31 cellular contexts compared by ENCODE assay signal in genomic region chr13:112105244-112105681, GRCh38. TPM values are rescaled to one million over a fixed set of nuclear protein-coding genes. Genes with fewer than 3 reads are reported as not detected.
DNase-seq lines count a peak whose midpoint lies in the region; ATAC-seq and TF ChIP-seq lines count a peak whose summit lies in the region.
"Had no signal": no experiment of that assay in that cellular context is flagged by ENCODE, and none has a peak within 500 bp of the region (broad histone marks: within the 10 kb centered on the region; RNA-seq: fewer than 3 reads in every experiment).

No MANE protein-coding gene starts in this region.

- H3K9me3 ChIP-seq in BLaER1, result peaks cover 43% of the 10 kb centered on the region
- H3K9me3 ChIP-seq in iPS-18a (ENCODE audit: control insufficient read depth, low read depth, low read length), result no peaks in the 10 kb centered on the region
- H3K9me3 ChIP-seq in neuronal stem cell (replicated peaks in 1 of 2; ENCODE audit: control insufficient read depth in 2 of 2, insufficient read depth in 1 of 2, low read depth in 1 of 2, low read length in 2 of 2), result no peaks in the 10 kb centered on the region
- H3K9me3 ChIP-seq in ascending aorta, result no peaks in the 10 kb centered on the region
- H3K9me3 ChIP-seq: lower lobe of right lung, upper lobe of right lung had no signal

- peak overlapping the region; percentile 100 for H2BK120ac ChIP-seq in neuronal stem cell (ENCODE audit: low read depth, low read length)

- no peak for DNase-seq in activated T-helper 2 cell treated with anti-CD3 and anti-CD28 coated beads, Interferon-gamma antibody, Interleukin-2, Interleukin-4, amounts not matched to agents 10 μg/mL and 5 μg/mL and 100 μg/mL, durations not matched to agents 14 hours and 24 hours and 36 hours (ENCODE audit: low spot score)
- DNase-seq in neuronal stem cell (ENCODE audit: low spot score) (peak; percentile 47), ascending aorta (ENCODE audit: low spot score in 2 of 2) (no peak), activated T-cell treated with anti-CD3 and anti-CD28 coated beads for 4 hours (no peak)
- DNase-seq: activated CD4-positive, alpha-beta T cell treated with anti-CD3 and anti-CD28 coated beads for 48 hours; activated effector memory CD4-positive, alpha-beta T cell treated with anti-CD3 and anti-CD28 coated beads, Interleukin-2, amount 50 U/mL, for 16 hours; DND-41; effector memory CD4-positive, alpha-beta T cell; erythroblast; lower lobe of right lung; midbrain; naive thymus-derived CD4-positive, alpha-beta T cell; NCI-H1048; NCI-H1694 treated with DMSO at 0.1 percent for 48 hours; NCI-H446; NCI-H748 treated with DMSO at 0.1 percent for 48 hours; SIG-M5; stimulated activated naive CD4-positive, alpha-beta T cell; SW 1271; upper lobe of right lung had no signal

- no peak for ATAC-seq in HG03565 (IDR thresholded peaks at IDR 0.05; ENCODE audit: unreplicated experiment)
- no peak for ATAC-seq in HG02588 (IDR thresholded peaks at IDR 0.05; ENCODE audit: unreplicated experiment)
- ATAC-seq: K562; naive thymus-derived CD4-positive, alpha-beta T cell had no signal

- H2BK15ac ChIP-seq in neuronal stem cell (ENCODE audit: low read length), result peak overlapping the region; percentile 80

- H3K18ac ChIP-seq in neuronal stem cell (ENCODE audit: low read length), result peak overlapping the region; percentile 100

- no peak overlapping the region for H3K23ac ChIP-seq in neuronal stem cell (ENCODE audit: low read depth, low read length, poor library complexity)

- H3K79me1 ChIP-seq in neuronal stem cell (ENCODE audit: low read depth, low read length), result no peaks in the 10 kb centered on the region

- peak overlapping the region; percentile 92 for H2BK12ac ChIP-seq in neuronal stem cell (ENCODE audit: low read length)

- H3K36me3 ChIP-seq in BLaER1 (no peaks in the 10 kb centered on the region), iPS-18a (ENCODE audit: control insufficient read depth, low read depth, low read length) (no peaks in the 10 kb centered on the region), neuronal stem cell (replicated peaks in 1 of 2; ENCODE audit: control insufficient read depth in 2 of 2, insufficient read depth in 2 of 2, low read length in 2 of 2) (peaks cover 0 to 20% of the 10 kb centered on the region in 2 donors), ascending aorta (no peaks in the 10 kb centered on the region)
- H3K36me3 ChIP-seq: lower lobe of right lung, upper lobe of right lung had no signal

- H3K27me3 Mint-ChIP-seq in activated T-helper 2 cell treated with anti-CD3 and anti-CD28 coated beads, Interferon-gamma antibody, Interleukin-2, Interleukin-4, amounts not matched to agents 10 μg/mL and 5 μg/mL and 100 μg/mL, durations not matched to agents 14 hours and 24 hours and 36 hours (ENCODE audit: low read depth), result peaks cover 53% of the 10 kb centered on the region

- H2AK5ac ChIP-seq in neuronal stem cell (ENCODE audit: low read depth, low read length), result peak overlapping the region; percentile 100

- H3K27ac Mint-ChIP-seq in activated T-helper 2 cell treated with anti-CD3 and anti-CD28 coated beads, Interferon-gamma antibody, Interleukin-2, Interleukin-4, amounts not matched to agents 10 μg/mL and 5 μg/mL and 100 μg/mL, durations not matched to agents 14 hours and 24 hours and 36 hours, result peak overlapping the region; percentile 33
- H3K27ac Mint-ChIP-seq: activated naive CD8-positive, alpha-beta T cell had no signal

- H2AFZ ChIP-seq in neuronal stem cell (ENCODE audit: low read length), result no peak overlapping the region
- H2AFZ ChIP-seq: parathyroid adenoma had no signal

- H3K4me1 Mint-ChIP-seq in activated T-helper 2 cell treated with anti-CD3 and anti-CD28 coated beads, Interferon-gamma antibody, Interleukin-2, Interleukin-4, amounts not matched to agents 10 μg/mL and 5 μg/mL and 100 μg/mL, durations not matched to agents 14 hours and 24 hours and 36 hours (ENCODE audit: low read depth), result no peaks in the 10 kb centered on the region

- no peaks in the 10 kb centered on the region for H3K4me1 ChIP-seq in BLaER1
- peaks cover 36% of the 10 kb centered on the region for H3K4me1 ChIP-seq in iPS-18a (ENCODE audit: control insufficient read depth, low read depth, low read length)
- peaks cover 35 to 51% of the 10 kb centered on the region in 2 donors for H3K4me1 ChIP-seq in neuronal stem cell (ENCODE audit: control insufficient read depth in 2 of 2, insufficient read depth in 1 of 2, low read depth in 1 of 2, low read length in 2 of 2)
- H3K4me1 ChIP-seq in ascending aorta, result no peaks in the 10 kb centered on the region
- H3K4me1 ChIP-seq: lower lobe of right lung, parathyroid adenoma had no signal

- no peaks in the 10 kb centered on the region for H4K20me1 ChIP-seq in BLaER1

- H3K27me3 ChIP-seq in BLaER1, result peaks cover 84% of the 10 kb centered on the region
- peaks cover 92% of the 10 kb centered on the region for H3K27me3 ChIP-seq in iPS-18a (ENCODE audit: control insufficient read depth, insufficient read depth, low read length)
- H3K27me3 ChIP-seq in neuronal stem cell (ENCODE audit: control insufficient read depth in 3 of 3, insufficient read depth in 3 of 3, low read depth in 1 of 3, low read length in 3 of 3), result no peaks in the 10 kb centered on the region
- no peaks in the 10 kb centered on the region for H3K27me3 ChIP-seq in ascending aorta

- peak overlapping the region; percentile 100 for H4K91ac ChIP-seq in neuronal stem cell (ENCODE audit: low read depth, low read length, poor library complexity)

- H3K9me3 Mint-ChIP-seq in activated T-helper 2 cell treated with anti-CD3 and anti-CD28 coated beads, Interferon-gamma antibody, Interleukin-2, Interleukin-4, amounts not matched to agents 10 μg/mL and 5 μg/mL and 100 μg/mL, durations not matched to agents 14 hours and 24 hours and 36 hours, result no peaks in the 10 kb centered on the region

- intact Hi-C loops in activated T-helper 2 cell treated with anti-CD3 and anti-CD28 coated beads, Interferon-gamma antibody, Interleukin-2, Interleukin-4, amounts not matched to agents 10 μg/mL and 5 μg/mL and 100 μg/mL, durations not matched to agents 14 hours and 24 hours and 36 hours (cut with micrococcal nuclease), result loop anchor here (5.0 kb wide), 1 partner anchor 48 kb away; no protein-coding TSS in a partner anchor
- intact Hi-C loops in ascending aorta (cut with DNase I), result no loop called here

- peak overlapping the region; percentile 100 for H2BK5ac ChIP-seq in neuronal stem cell (ENCODE audit: low read length)

- no peaks in the 10 kb centered on the region for H3K36me3 Mint-ChIP-seq in activated T-helper 2 cell treated with anti-CD3 and anti-CD28 coated beads, Interferon-gamma antibody, Interleukin-2, Interleukin-4, amounts not matched to agents 10 μg/mL and 5 μg/mL and 100 μg/mL, durations not matched to agents 14 hours and 24 hours and 36 hours (ENCODE audit: low read depth)
- H3K36me3 Mint-ChIP-seq: activated naive CD8-positive, alpha-beta T cell had no signal

- peak overlapping the region; percentile 98 for H3K14ac ChIP-seq in neuronal stem cell (ENCODE audit: low read length)

- H3K4me3 Mint-ChIP-seq in activated T-helper 2 cell treated with anti-CD3 and anti-CD28 coated beads, Interferon-gamma antibody, Interleukin-2, Interleukin-4, amounts not matched to agents 10 μg/mL and 5 μg/mL and 100 μg/mL, durations not matched to agents 14 hours and 24 hours and 36 hours (ENCODE audit: low read depth), result no peak overlapping the region
- H3K4me3 Mint-ChIP-seq: activated naive CD8-positive, alpha-beta T cell; naive thymus-derived CD4-positive, alpha-beta T cell had no signal

- no peak overlapping the region for H3K4me2 ChIP-seq in BLaER1
- H3K4me2 ChIP-seq in neuronal stem cell (ENCODE audit: insufficient read depth, low read length, poor library complexity, severe bottlenecking), result peak overlapping the region; percentile 99

- H3K4ac ChIP-seq in neuronal stem cell (ENCODE audit: low read length), result peak overlapping the region; percentile 70

- H3K9ac ChIP-seq in BLaER1 (no peak overlapping the region), iPS-18a (ENCODE audit: low read length) (peak overlapping the region; percentile 18), neuronal stem cell (ENCODE audit: low read depth, low read length, poor library complexity) (peak overlapping the region; percentile 96)
- H3K9ac ChIP-seq: parathyroid adenoma had no signal

- H3K4me3 ChIP-seq in BLaER1, result peak overlapping the region; percentile 25; the same call in 1 of the 2 replicates
- peak overlapping the region; percentile 58 for H3K4me3 ChIP-seq in iPS-18a (ENCODE audit: low read length)
- peak overlapping the region; percentile 77 to 80 for H3K4me3 ChIP-seq in neuronal stem cell (ENCODE audit: low read length in 2 of 2)
- no peak overlapping the region for H3K4me3 ChIP-seq in ascending aorta
- H3K4me3 ChIP-seq: K562, lower lobe of right lung, smooth muscle cell, upper lobe of right lung had no signal

- no CpG with 5 or more reads among the region's 35 CpGs for WGBS in neuronal stem cell (ENCODE audit: extremely low coverage in 2 of 2, insufficient read length in 2 of 2, insufficient replicate concordance in 1 of 2), 2 donors

- TF ChIP-seq CTCF in ascending aorta (IDR thresholded peaks at IDR 0.05), result no peak

- H3K27ac ChIP-seq in BLaER1 (no peak overlapping the region), iPS-18a (ENCODE audit: low read length) (no peak overlapping the region), neuronal stem cell (replicated peaks; ENCODE audit: low read length) (peak overlapping the region; percentile 100), ascending aorta (no peak overlapping the region)
- H3K27ac ChIP-seq: lower lobe of right lung, parathyroid adenoma, upper lobe of right lung, VCaP had no signal

- no peak overlapping the region for H4K8ac ChIP-seq in neuronal stem cell (ENCODE audit: low read depth, low read length)

RNA-seq across cellular contexts. Expression of gene SOX1, which starts 38.3 kb away (rescaled TPM):
- not detected in 2 replicates for total RNA-seq in activated T-helper 2 cell treated with anti-CD3 and anti-CD28 coated beads, Interferon-gamma antibody, Interleukin-2, Interleukin-4, amounts not matched to agents 10 μg/mL and 5 μg/mL and 100 μg/mL, durations not matched to agents 14 hours and 24 hours and 36 hours
- polyA plus RNA-seq in neuronal stem cell (2013, experiment 1 of 2), result 12.8 TPM
- polyA plus RNA-seq in neuronal stem cell (2013, experiment 2 of 2), result 14.4 TPM
- total RNA-seq in ascending aorta, result not detected
- total RNA-seq: A172; HT-29; K562; lower lobe of right lung; naive thymus-derived CD4-positive, alpha-beta T cell; smooth muscle cell; upper lobe of right lung had no signal
- polyA plus RNA-seq: K562; naive thymus-derived CD4-positive, alpha-beta T cell; smooth muscle cell had no signal

Comparison
In these comparisons a context has a peak if more than half of its experiments do, and no peak if none do; other contexts are left out.
1. H3K4me3 ChIP-seq: peak in BLaER1 (single experiment), iPS-18a (single experiment) and neuronal stem cell (2 of 2); none in ascending aorta (0 of 2).